In genomic region chrX:70476934-70477733, GRCh38 we compare ENCODE assay signal across 3 cellular contexts.
TF ChIP-seq lines count a peak whose summit lies in the region.

No MANE protein-coding gene starts in this region.

TF ChIP-seq in A549, 52 proteins besides CTCF, POLR2A, EP300 and RAD21:
- TF ChIP-seq CHD4 (IDR thresholded peaks at IDR 0.05; ENCODE audit: borderline replicate concordance) (no peak), FOXS1 (CRISPR knock-in tag; IDR thresholded peaks at IDR 0.05) (no peak), FOSL2 (IDR thresholded peaks at IDR 0.05) (no peak), FOSL2 (CRISPR knock-in tag; IDR thresholded peaks at IDR 0.05) (peak; percentile 16; the same call in 1 of the 2 replicates), ZFP36 (IDR thresholded peaks at IDR 0.05; ENCODE audit: borderline replicate concordance, partially characterized antibody) (no peak), MYC (IDR thresholded peaks at IDR 0.05; ENCODE audit: borderline replicate concordance, low read length) (0 out of 2 replicates have a peak, but pooled peaks have one; percentile 24)

TF ChIP-seq in IMR-90, 13 proteins besides CTCF, POLR2A, EP300 and RAD21:
- TF ChIP-seq MXI1 (IDR thresholded peaks at IDR 0.05; ENCODE audit: borderline replicate concordance, low read depth, low read length) = no peak
- peak; percentile 25; the same call in 1 of the 2 replicates for TF ChIP-seq MAZ (IDR thresholded peaks at IDR 0.05; ENCODE audit: borderline replicate concordance, low read depth, low read length)

TF ChIP-seq in K562, 482 proteins besides CTCF, POLR2A, EP300 and RAD21:
- TF ChIP-seq JUND (IDR thresholded peaks at IDR 0.05; ENCODE audit: borderline replicate concordance, low read depth, low read length) = no peak
- TF ChIP-seq JUND (tag; IDR thresholded peaks at IDR 0.05; ENCODE audit: borderline replicate concordance, low read depth, low read length) = 0 out of 3 replicates have a peak, but pooled peaks have one; percentile 12
- peak; percentile 21 for TF ChIP-seq RFX1 (IDR thresholded peaks at IDR 0.05)
- no peak for TF ChIP-seq NFXL1 (CRISPR knock-in tag; IDR thresholded peaks at IDR 0.05)
- TF ChIP-seq ETV6 (IDR thresholded peaks at IDR 0.05; ENCODE audit: borderline replicate concordance in 1 of 2, low read depth in 2 of 2, low read length in 1 of 2) = no peak
- TF ChIP-seq ETV6 (CRISPR knock-in tag; IDR thresholded peaks at IDR 0.05; ENCODE audit: borderline replicate concordance) = no peak
- 0 out of 2 replicates have a peak, but pooled peaks have one; percentile 50 for TF ChIP-seq FOSL1 (tag; conservative IDR thresholded peaks at IDR 0.05)
- no peak for TF ChIP-seq USF2 (CRISPR knock-in tag; IDR thresholded peaks at IDR 0.05)
- peak; percentile 67 for TF ChIP-seq PRDM10 (IDR thresholded peaks at IDR 0.05; ENCODE audit: partially characterized antibody)
